In genomic region chr3:31170932-31171670, GRCh38 we compare ENCODE assay signal across 15 cellular contexts.
DNase-seq lines count a peak whose midpoint lies in the region; ATAC-seq and TF ChIP-seq lines count a peak whose summit lies in the region.
"Had no signal": no experiment of that assay in that cellular context is flagged by ENCODE, and none has a peak within 500 bp of the region (broad histone marks: within the 10 kb centered on the region; RNA-seq: fewer than 3 reads in every experiment).

No MANE protein-coding gene starts in this region.

- H3K4me1 Mint-ChIP-seq in mesothelial cell of epicardium, result peaks cover 38% of the 10 kb centered on the region

- peak; percentile 82 for DNase-seq in AG08395 (ENCODE audit: low spot score)
- peak; percentile 70 for DNase-seq in HT1080 (ENCODE audit: low read depth)
- DNase-seq in coronary artery (ENCODE audit: low spot score), result no peak
- DNase-seq in mesothelial cell of epicardium (ENCODE audit: low spot score in 2 of 2, unreplicated experiment in 2 of 2), result no peak
- DNase-seq in GM19238 (ENCODE audit: insufficient read length, low spot score), result no peak
- no peak for DNase-seq in activated T-cell treated with anti-CD3 and anti-CD28 coated beads, Interleukin-2, amount 50 U/mL, for 48 hours
- no peak for DNase-seq in posterior vena cava (ENCODE audit: low spot score)
- DNase-seq: activated T-cell treated with anti-CD3 and anti-CD28 coated beads, Interleukin-2, amount 50 U/mL, for 4 hours; CD4-positive, CD25-positive, alpha-beta regulatory T cell; RPMI8226; stimulated activated CD4-positive, alpha-beta T cell treated with anti-CD3 and anti-CD28 coated beads, Interleukin-4, amount 100 ng/mL, for 24 hours had no signal

- peak overlapping the region; percentile 14 to 59 for H3K27ac ChIP-seq in coronary artery
- H3K27ac ChIP-seq: VCaP had no signal

- H3K27ac Mint-ChIP-seq in mesothelial cell of epicardium, result peak overlapping the region; percentile 54
- H3K27ac Mint-ChIP-seq: IgD-negative memory B cell had no signal

- no peaks in the 10 kb centered on the region for H3K27me3 Mint-ChIP-seq in mesothelial cell of epicardium (ENCODE audit: low read depth)
- H3K27me3 Mint-ChIP-seq: CD4-positive, CD25-positive, alpha-beta regulatory T cell had no signal

- H3K9me3 Mint-ChIP-seq in mesothelial cell of epicardium, result peaks cover 21% of the 10 kb centered on the region
- H3K9me3 Mint-ChIP-seq: activated T-cell treated with anti-CD3 and anti-CD28 coated beads, Interleukin-2, amount 50 U/mL, for 4 hours; IgD-negative memory B cell had no signal

- H3K4me3 ChIP-seq in coronary artery, result no peak overlapping the region
- H3K4me3 ChIP-seq: GM12878 had no signal

- ATAC-seq in GM21723 (IDR thresholded peaks at IDR 0.05; ENCODE audit: unreplicated experiment), result no peak
- ATAC-seq: activated T-cell treated with anti-CD3 and anti-CD28 coated beads, Interleukin-2, amount 50 U/mL, for 4 hours; GM12878 had no signal

- no peak overlapping the region for H3K4me3 Mint-ChIP-seq in mesothelial cell of epicardium
- H3K4me3 Mint-ChIP-seq: activated T-cell treated with anti-CD3 and anti-CD28 coated beads, Interleukin-2, amount 50 U/mL, for 4 hours; CD4-positive, CD25-positive, alpha-beta regulatory T cell; IgD-negative memory B cell had no signal

- intact Hi-C loops in posterior vena cava (cut with DNase I), result no loop called here

- TF ChIP-seq CTCF in coronary artery (IDR thresholded peaks at IDR 0.05), result no peak
- no peak for TF ChIP-seq CTCF in mesothelial cell of epicardium (IDR thresholded peaks at IDR 0.05; ENCODE audit: unreplicated experiment)

- H3K36me3 Mint-ChIP-seq in mesothelial cell of epicardium, result peaks cover 2% of the 10 kb centered on the region
- H3K36me3 Mint-ChIP-seq: CD4-positive, CD25-positive, alpha-beta regulatory T cell had no signal

Comparison
In these comparisons a context has a peak if more than half of its experiments do, and no peak if none do; other contexts are left out.
1. DNase-seq: peak in AG08395 (single experiment) and HT1080 (single experiment); none in coronary artery (single experiment), mesothelial cell of epicardium (0 of 2), GM19238 (single experiment), activated T-cell treated with anti-CD3 and anti-CD28 coated beads, Interleukin-2, amount 50 U/mL, for 48 hours (0 of 2) and posterior vena cava (single experiment).